9 cellular contexts compared by ENCODE assay signal in the genomic region with DNA sequence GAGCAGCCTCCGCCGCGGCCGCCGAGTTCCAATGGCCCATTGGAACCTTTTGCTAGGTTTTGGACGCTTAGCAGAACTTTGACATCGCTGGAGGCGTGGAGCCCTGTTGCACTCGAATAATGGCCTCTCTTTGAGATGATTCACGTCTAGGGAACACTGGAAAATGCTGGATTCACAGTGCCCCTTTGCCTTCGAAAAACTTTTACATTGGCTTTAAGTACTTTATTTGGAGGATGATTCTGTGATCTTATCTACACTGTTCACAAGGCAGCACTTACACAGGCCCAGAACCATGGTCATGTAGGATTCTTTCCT. TPM values are rescaled to one million over a fixed set of nuclear protein-coding genes. Genes with fewer than 3 reads are reported as not detected.
DNase-seq lines count a peak whose midpoint lies in the region; ATAC-seq, FAIRE-seq and TF ChIP-seq lines count a peak whose summit lies in the region.
"Had no signal": no experiment of that assay in that cellular context is flagged by ENCODE, and none has a peak within 500 bp of the region (broad histone marks: within the 10 kb centered on the region; RNA-seq: fewer than 3 reads in every experiment).

No MANE protein-coding gene starts in this region.

- ATAC-seq in A549 (no peak; a peak in 2 of 6 replicates), mucosa of descending colon (no peak), HG03139 (IDR thresholded peaks at IDR 0.05; ENCODE audit: unreplicated experiment) (no peak), HG03342 (IDR thresholded peaks at IDR 0.05; ENCODE audit: unreplicated experiment) (no peak)

- peak overlapping the region; percentile 87 to 93 for H3K27ac ChIP-seq in A549
- peak overlapping the region; percentile 50 for H3K27ac ChIP-seq in HUES48 (ENCODE audit: low read depth, low read length)

- peaks cover 44% of the 10 kb centered on the region for H3K27me3 ChIP-seq in HUES48 (ENCODE audit: control insufficient read depth, insufficient read depth, low read length)

- intact Hi-C loops in mucosa of descending colon (cut with DNase I, micrococcal nuclease) = no loop called here

- H3K4me3 ChIP-seq in A549 (peak overlapping the region; percentile 73), HUES48 (ENCODE audit: low read depth, low read length) (peak overlapping the region; percentile 72), mucosa of descending colon (peak overlapping the region; percentile 67)

- no peak for TF ChIP-seq EP300 in A549 (IDR thresholded peaks at IDR 0.05)

- DNase-seq in A549 (ENCODE audit: low read depth in 1 of 2, low spot score in 1 of 2) (no peak), dedifferentiated amniotic fluid mesenchymal stem cell (ENCODE audit: extremely low spot score) (peak; percentile 29), mucosa of descending colon (no peak), NCI-H2227 treated with DMSO at 0.1 percent for 48 hours (lab: John Stamatoyannopoulos, UW) (no peak), anterior cingulate cortex (lab: John Stamatoyannopoulos, UW) (no peak)

- peaks cover 9% of the 10 kb centered on the region for H3K4me1 ChIP-seq in A549
- H3K4me1 ChIP-seq in HUES48 (ENCODE audit: control insufficient read depth, insufficient read depth, low read length) = 0 out of 2 replicates have a peak, but pooled peaks cover 11% of the 10 kb centered on the region
- peaks cover 4% of the 10 kb centered on the region for H3K4me1 ChIP-seq in mucosa of descending colon (ENCODE audit: low read depth)

- POLR2A ChIA-PET in A549 (lab: Yijun Ruan, JAX) = interaction anchor here (1.3 kb wide), 2 partner anchors 14 to 386 kb away, joined by 4 to 5 read pairs; a partner anchor contains a TSS

- 0 out of 2 replicates have a peak overlapping the region, but pooled peaks have one; percentile 26 for H3K9ac ChIP-seq in HUES48 (ENCODE audit: low read depth, low read length)

- peak overlapping the region; percentile 51 for H3K4me2 ChIP-seq in A549

- no peak for TF ChIP-seq RAD21 in A549 (conservative IDR thresholded peaks at IDR 0.05 in 1 of 2, IDR thresholded peaks at IDR 0.05 in 1 of 2)

- WGBS in A549 (ENCODE audit: missing lambda C conversion rate) = 2% methylated on average over 11 of the region's 11 CpGs

- H3K9me3 ChIP-seq in A549 = no peaks in the 10 kb centered on the region
- H3K9me3 ChIP-seq in HUES48 (ENCODE audit: control insufficient read depth, insufficient read depth, low read length) = no peaks in the 10 kb centered on the region
- H3K9me3 ChIP-seq in mucosa of descending colon = no peaks in the 10 kb centered on the region

- TF ChIP-seq CTCF in A549 (IDR thresholded peaks at IDR 0.05) (no peak), mucosa of descending colon (IDR thresholded peaks at IDR 0.05) (no peak)

- FAIRE-seq in A549 (lab: Jason Lieb, UNC) = peak; percentile 18

- no peak for TF ChIP-seq POLR2A in A549 (IDR thresholded peaks at IDR 0.05; ENCODE audit: low read length)

- CTCF ChIA-PET in A549 (lab: Yijun Ruan, JAX) = no interaction called here

- H3K36me3 ChIP-seq in HUES48 (ENCODE audit: control insufficient read depth, insufficient read depth, low read length) (no peaks in the 10 kb centered on the region), mucosa of descending colon (ENCODE audit: low read depth) (no peaks in the 10 kb centered on the region)

TF ChIP-seq in A549, 52 proteins besides CTCF, POLR2A, EP300 and RAD21:
- TF ChIP-seq PHF8 (IDR thresholded peaks at IDR 0.05; ENCODE audit: borderline replicate concordance, low read depth) = peak; percentile 26; the same call in 1 of the 2 replicates
- TF ChIP-seq FOSL2 (IDR thresholded peaks at IDR 0.05) = no peak
- no peak for TF ChIP-seq FOSL2 (CRISPR knock-in tag; IDR thresholded peaks at IDR 0.05)

RNA-seq across cellular contexts. Expression of a gene that starts 0.5 kb away (rescaled TPM):
- 18.4 and 21.1 TPM in 2 replicates for polyA plus RNA-seq in A549 (2011; rRNA removed)
- polyA plus RNA-seq in A549 (2012; cell fraction: cytosol; rRNA removed) = 14.3 and 14.6 TPM in 2 replicates
- polyA plus RNA-seq in A549 (2012; cell fraction: nucleus; rRNA removed) = 4.9 and 6.5 TPM in 2 replicates
- 16.6 to 19.5 TPM (median 18.7 TPM) in 3 replicates for polyA plus RNA-seq in A549 (2017; fragmentation: RNase III; extraction: RNeasy Plus Mini Kit Qiagen cat#74134 plus additional on column Dnase treatment)
- 12.7 and 18.0 TPM in 2 replicates for polyA minus RNA-seq in A549 (2011; rRNA and poly(A)+ RNA removed)
- 10 to 100 TPM; 49.7 to 68.8 (median 50.8) TPM for total RNA-seq in mucosa of descending colon

RNA-seq across cellular contexts. Expression of a gene that starts 52.0 kb away (rescaled TPM):
- polyA plus RNA-seq in A549 (2011; rRNA removed) (0.08 and 0.10 TPM in 2 replicates), A549 (2017; fragmentation: RNase III; extraction: RNeasy Plus Mini Kit Qiagen cat#74134 plus additional on column Dnase treatment) (0.05 to 0.08 TPM (median 0.06 TPM) in 3 replicates)
- polyA plus RNA-seq in A549 (2012; cell fraction: cytosol; rRNA removed) = 0.13 and 0.17 TPM in 2 replicates
- polyA plus RNA-seq in A549 (2012; cell fraction: nucleus; rRNA removed) = 0.66 and 0.76 TPM in 2 replicates
- polyA minus RNA-seq in A549 (2011; rRNA and poly(A)+ RNA removed) = 0.05 and 0.45 TPM in 2 replicates
- total RNA-seq in mucosa of descending colon = 10 to 100 TPM in 1 of 3 donors, 1 to 10 TPM in 2; 2.1 to 21.1 (median 2.2) TPM
- total RNA-seq: LHCN-M2 had no signal
